ENCODE assay signal across 20 cellular contexts in genomic region chr5:153513171-153513570, GRCh38. TPM values are rescaled to one million over a fixed set of nuclear protein-coding genes. Genes with fewer than 3 reads are reported as not detected.
DNase-seq lines count a peak whose midpoint lies in the region; ATAC-seq and TF ChIP-seq lines count a peak whose summit lies in the region.
"Had no signal": no experiment of that assay in that cellular context is flagged by ENCODE, and none has a peak within 500 bp of the region (broad histone marks: within the 10 kb centered on the region; RNA-seq: fewer than 3 reads in every experiment).

No MANE protein-coding gene starts in this region.

- H3K4me3 ChIP-seq in fibroblast of mammary gland (ENCODE audit: control insufficient read depth, low read depth, low read length) = no peak overlapping the region
- H3K4me3 ChIP-seq: colonic mucosa, testis had no signal

- no peak for TF ChIP-seq CTCF in fibroblast of mammary gland (conservative IDR thresholded peaks at IDR 0.05; ENCODE audit: control insufficient read depth, insufficient read depth, low read depth, low read length)

- intact Hi-C loops in sciatic nerve (cut with DNase I) = no loop called here

- peak; percentile 64 for DNase-seq in EL
- peak; percentile 44 for DNase-seq in NCI-H524 treated with DMSO at 0.1 percent for 48 hours (lab: John Stamatoyannopoulos, UW)
- peak; percentile 62 for DNase-seq in fibroblast of mammary gland (ENCODE audit: low read depth)
- no peak for DNase-seq in sciatic nerve (ENCODE audit: low spot score)
- DNase-seq in SW480 (ENCODE audit: low spot score) = no peak
- no peak for DNase-seq in stimulated activated naive CD4-positive, alpha-beta T cell treated with Interleukin-2 at 50 U/mL for 16 hours (lab: John Stamatoyannopoulos, UW)
- DNase-seq: activated naive CD4-positive, alpha-beta T cell treated with Interleukin-2 at 50 U/mL for 16 hours; aorta; colonic mucosa; DMS53; erythroblast; glutamatergic neuron; H7; MM.1S; NCI-H2029; NCI-H526 treated with DMSO at 0.1 percent for 48 hours; testis had no signal

- ATAC-seq in sciatic nerve (peak; percentile 19), HG03095 (IDR thresholded peaks at IDR 0.05; ENCODE audit: unreplicated experiment) (no peak), GM19455 (IDR thresholded peaks at IDR 0.05; ENCODE audit: unreplicated experiment) (no peak)
- ATAC-seq: Right ventricle myocardium inferior had no signal

RNA-seq across cellular contexts. Expression of gene GRIA1, which starts 22.7 kb away (rescaled TPM):
- 1.4 TPM for total RNA-seq in sciatic nerve
- total RNA-seq: Right ventricle myocardium inferior had no signal

Comparison
In these comparisons a context has a peak if more than half of its experiments do, and no peak if none do; other contexts are left out.
1. DNase-seq: peak in EL (single experiment), NCI-H524 treated with DMSO at 0.1 percent for 48 hours (single experiment) and fibroblast of mammary gland (single experiment); none in sciatic nerve (single experiment), SW480 (single experiment) and stimulated activated naive CD4-positive, alpha-beta T cell treated with Interleukin-2 at 50 U/mL for 16 hours (single experiment).